In the genomic region with DNA sequence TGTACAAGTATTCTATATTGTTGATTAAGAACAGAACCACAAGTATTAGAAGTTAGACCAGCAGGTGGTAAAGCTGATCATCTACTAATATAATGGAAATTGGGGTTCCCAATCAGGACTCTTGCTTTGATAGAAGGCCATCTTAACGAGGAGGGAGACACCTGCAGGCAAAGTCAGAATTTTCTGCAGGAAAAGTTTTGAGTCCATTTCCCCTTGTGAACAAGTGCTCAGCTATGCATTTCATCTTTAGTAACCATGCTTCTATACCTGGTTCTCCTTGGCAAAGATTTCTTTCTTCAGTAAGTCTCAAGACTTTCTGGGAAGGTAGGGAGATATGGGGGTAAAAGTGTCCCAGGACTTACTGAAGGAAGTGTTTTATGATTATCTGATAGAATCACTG, we compare ENCODE assay signal across 9 cellular contexts.
A peak's percentile ranks its signal among the peaks of the same experiment; 100 is the strongest.
DNase-seq lines count a peak whose midpoint lies in the region; ATAC-seq, FAIRE-seq and TF ChIP-seq lines count a peak whose summit lies in the region.
"Had no signal": no experiment of that assay in that cellular context is flagged by ENCODE, and none has a peak within 500 bp of the region (broad histone marks: within the 10 kb centered on the region; RNA-seq: fewer than 3 reads in every experiment).

No MANE protein-coding gene starts in this region.

- H3K4me3 ChIP-seq in OCI-LY1 (ENCODE audit: low read depth, low read length, poor library complexity, severe bottlenecking) (no peak overlapping the region), epithelial cell of esophagus (ENCODE audit: low read length) (no peak overlapping the region)

- no peak for FAIRE-seq in urothelium cell line (lab: Jason Lieb, UNC)

- no peaks in the 10 kb centered on the region for H3K9me2 ChIP-seq in OCI-LY1 (ENCODE audit: low read depth, low read length)

- H3K4me2 ChIP-seq in OCI-LY1 (ENCODE audit: low read length) = no peak overlapping the region

- no peaks in the 10 kb centered on the region for H4K20me1 ChIP-seq in OCI-LY1 (ENCODE audit: insufficient read depth, low read length)

- peak; percentile 16 for DNase-seq in GM03348 (ENCODE audit: low spot score)
- DNase-seq in epithelial cell of esophagus (ENCODE audit: low read depth) = peak; percentile 60
- DNase-seq in SKM-1 treated with dmso at 0.1 percent for 144 hours (lab: John Stamatoyannopoulos, UW; ENCODE audit: unreplicated experiment) = no peak
- DNase-seq in kidney glomerular epithelial cell (lab: John Stamatoyannopoulos, UW) = no peak
- no peak for DNase-seq in urothelium cell line (ENCODE audit: low spot score)

- H2AFZ ChIP-seq in OCI-LY1 (ENCODE audit: low read length) = no peak overlapping the region

- H3F3A ChIP-seq in OCI-LY1 (ENCODE audit: insufficient read depth, low read length) = no peaks in the 10 kb centered on the region

- H3K9ac ChIP-seq in OCI-LY1 (ENCODE audit: low read length) = no peak overlapping the region

- no peaks in the 10 kb centered on the region for H3K4me1 ChIP-seq in OCI-LY1 (ENCODE audit: insufficient read depth, low read length, severe bottlenecking)

- no peaks in the 10 kb centered on the region for H3K36me3 ChIP-seq in OCI-LY1 (ENCODE audit: insufficient read depth, low read length)

- H3K27me3 ChIP-seq in OCI-LY1 (ENCODE audit: insufficient read depth, low read length) = no peaks in the 10 kb centered on the region

- no peaks in the 10 kb centered on the region for H3K9me3 ChIP-seq in OCI-LY1 (ENCODE audit: low read length)

- TF ChIP-seq CTCF in 22Rv1 (IDR thresholded peaks at IDR 0.05) (peak; percentile 18; the same call in 1 of the 2 replicates), OCI-LY1 (IDR thresholded peaks at IDR 0.05; ENCODE audit: low read length) (peak; percentile 61), epithelial cell of esophagus (IDR thresholded peaks at IDR 0.05; ENCODE audit: insufficient read depth, low read depth, low read length, missing control alignments) (peak; percentile 53)

- ATAC-seq in GM18861 (IDR thresholded peaks at IDR 0.05; ENCODE audit: unreplicated experiment) = no peak
- ATAC-seq: naive thymus-derived CD4-positive, alpha-beta T cell had no signal

- H3K79me2 ChIP-seq in OCI-LY1 (ENCODE audit: insufficient read depth, low read length) = no peaks in the 10 kb centered on the region

- H3K27ac ChIP-seq in 22Rv1 = no peak overlapping the region
- no peak overlapping the region for H3K27ac ChIP-seq in OCI-LY1 (ENCODE audit: low read depth, low read length, poor library complexity, severe bottlenecking)

Comparison
In these comparisons a context has a peak if more than half of its experiments do, and no peak if none do; other contexts are left out.
1. DNase-seq: peak in GM03348 (single experiment) and epithelial cell of esophagus (single experiment); none in SKM-1 treated with dmso at 0.1 percent for 144 hours (single experiment), kidney glomerular epithelial cell (single experiment) and urothelium cell line (single experiment).
2. Peak in every context shown above with its lines, with median percentiles within 50 percentile points of each other: CTCF ChIP-seq.